Comparison of ENCODE assay signal across 8 cellular contexts in genomic region chr1:109620396-109620817, GRCh38. TPM values are rescaled to one million over a fixed set of nuclear protein-coding genes. Genes with fewer than 3 reads are reported as not detected.
DNase-seq lines count a peak whose midpoint lies in the region; TF ChIP-seq lines count a peak whose summit lies in the region.

No MANE protein-coding gene starts in this region.

- H3K36me3 ChIP-seq in subcutaneous abdominal adipose tissue (ENCODE audit: control insufficient read depth in 5 of 5, insufficient read depth in 5 of 5, low read length in 5 of 5): no peaks in the 10 kb centered on the region

- no peak for DNase-seq in activated naive CD4-positive, alpha-beta T cell treated with anti-CD3 and anti-CD28 coated beads, Interleukin-2, amount 50 U/mL, for 16 hours
- peak; percentile 69 for DNase-seq in NCI-H226
- no peak for DNase-seq in chondrocyte (ENCODE audit: low spot score)
- peak; percentile 65 for DNase-seq in left kidney (ENCODE audit: low read depth, low spot score)
- no peak for DNase-seq in GM19240 (ENCODE audit: insufficient read length, low spot score)
- no peak for DNase-seq in NCI-H187 treated with DMSO at 0.1 percent for 48 hours (lab: John Stamatoyannopoulos, UW)

- H3K27me3 ChIP-seq in subcutaneous abdominal adipose tissue (ENCODE audit: control insufficient read depth in 5 of 5, insufficient read depth in 4 of 5, low read length in 5 of 5): no peaks in the 10 kb centered on the region

- peak overlapping the region; percentile 78 to 93 (median 81) for H3K4me3 ChIP-seq in subcutaneous abdominal adipose tissue (ENCODE audit: low read depth in 1 of 5, low read length in 5 of 5)

- no peaks in the 10 kb centered on the region for H3K27me3 Mint-ChIP-seq in activated naive CD4-positive, alpha-beta T cell treated with anti-CD3 and anti-CD28 coated beads, Interleukin-2, amount 50 U/mL, for 24 hours
- H3K27me3 Mint-ChIP-seq in chondrocyte (ENCODE audit: low read depth): no peaks in the 10 kb centered on the region

- no peaks in the 10 kb centered on the region for H3K36me3 Mint-ChIP-seq in activated naive CD4-positive, alpha-beta T cell treated with anti-CD3 and anti-CD28 coated beads, Interleukin-2, amount 50 U/mL, for 24 hours
- no peaks in the 10 kb centered on the region for H3K36me3 Mint-ChIP-seq in chondrocyte (ENCODE audit: low read depth)

- H3K9me3 ChIP-seq in subcutaneous abdominal adipose tissue (ENCODE audit: control insufficient read depth in 5 of 5, low read length in 5 of 5): no peaks in the 10 kb centered on the region

- peak overlapping the region; percentile 91 for H3K4me3 Mint-ChIP-seq in activated naive CD4-positive, alpha-beta T cell treated with anti-CD3 and anti-CD28 coated beads, Interleukin-2, amount 50 U/mL, for 24 hours
- peak overlapping the region; percentile 99 for H3K4me3 Mint-ChIP-seq in chondrocyte (ENCODE audit: unreplicated experiment)

- H3K4me1 Mint-ChIP-seq in activated naive CD4-positive, alpha-beta T cell treated with anti-CD3 and anti-CD28 coated beads, Interleukin-2, amount 50 U/mL, for 24 hours: peaks cover 69% of the 10 kb centered on the region
- peaks cover 55% of the 10 kb centered on the region for H3K4me1 Mint-ChIP-seq in chondrocyte (ENCODE audit: low read depth)

- H3K9me3 Mint-ChIP-seq in activated naive CD4-positive, alpha-beta T cell treated with anti-CD3 and anti-CD28 coated beads, Interleukin-2, amount 50 U/mL, for 24 hours: no peaks in the 10 kb centered on the region
- no peaks in the 10 kb centered on the region for H3K9me3 Mint-ChIP-seq in chondrocyte (ENCODE audit: low read depth)

- peaks cover 0 to 79% (median 66%) of the 10 kb centered on the region in 5 donors for H3K4me1 ChIP-seq in subcutaneous abdominal adipose tissue (ENCODE audit: control insufficient read depth in 5 of 5, insufficient read depth in 5 of 5, low read length in 5 of 5)

- peak overlapping the region; percentile 67 for H3K27ac ChIP-seq in subcutaneous abdominal adipose tissue (ENCODE audit: low read depth, low read length)

- TF ChIP-seq CTCF in chondrocyte (IDR thresholded peaks at IDR 0.05): no peak

- H3K27ac Mint-ChIP-seq in activated naive CD4-positive, alpha-beta T cell treated with anti-CD3 and anti-CD28 coated beads, Interleukin-2, amount 50 U/mL, for 24 hours: peak overlapping the region; percentile 99
- H3K27ac Mint-ChIP-seq in chondrocyte (ENCODE audit: unreplicated experiment): peak overlapping the region; percentile 97

- peak overlapping the region; percentile 75 to 90 (median 86) for H3K9ac ChIP-seq in subcutaneous abdominal adipose tissue (ENCODE audit: low read length in 5 of 5)

RNA-seq across cellular contexts. Expression of gene AMPD2, which starts 0.8 kb away (rescaled TPM):
- 70.6 to 100 TPM (median 74.2 TPM) in 3 replicates for total RNA-seq in chondrocyte

RNA-seq across cellular contexts. Expression of gene GNAT2, which starts 1.0 kb away (rescaled TPM):
- not detected in 3 replicates for total RNA-seq in chondrocyte

RNA-seq across cellular contexts. Expression of gene GSTM4, which starts 35.5 kb away (rescaled TPM):
- total RNA-seq in chondrocyte: 14.5 to 20.8 TPM (median 14.8 TPM) in 3 replicates

RNA-seq across cellular contexts. Expression of gene GSTM2, which starts 47.5 kb away (rescaled TPM):
- 24.6 to 41.3 TPM (median 25.8 TPM) in 3 replicates for total RNA-seq in chondrocyte

Comparison
In these comparisons a context has a peak if more than half of its experiments do, and no peak if none do; other contexts are left out.
1. DNase-seq: peak in NCI-H226 (single experiment) and left kidney (single experiment); none in activated naive CD4-positive, alpha-beta T cell treated with anti-CD3 and anti-CD28 coated beads, Interleukin-2, amount 50 U/mL, for 16 hours (single experiment), chondrocyte (single experiment), GM19240 (single experiment) and NCI-H187 treated with DMSO at 0.1 percent for 48 hours (single experiment).